Comparison of ENCODE assay signal across 29 cellular contexts in the genomic region with DNA sequence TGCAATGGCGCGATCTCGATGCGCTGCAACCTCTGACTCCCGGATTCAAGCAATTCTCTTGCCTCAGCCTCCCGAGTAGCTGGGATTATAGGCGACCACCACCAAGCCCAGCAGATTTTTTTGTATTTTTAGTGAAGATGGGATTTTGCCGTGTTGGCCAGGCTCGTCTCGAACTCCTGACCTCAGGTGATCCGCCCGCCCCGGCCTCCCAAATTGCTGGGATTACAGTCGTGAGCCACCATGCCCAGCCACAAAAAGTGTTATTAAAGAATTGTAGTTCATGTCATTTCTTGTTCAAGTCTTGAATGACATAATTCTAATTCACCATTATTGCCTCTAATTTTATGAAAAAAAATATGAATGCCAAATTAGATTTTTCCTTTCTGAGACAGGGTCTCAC.
"Had no signal": no experiment of that assay in that cellular context is flagged by ENCODE, and none has a peak within 500 bp of the region (broad histone marks: within the 10 kb centered on the region; RNA-seq: fewer than 3 reads in every experiment).

No MANE protein-coding gene starts in this region.

- H3K36me3 ChIP-seq: suprapubic skin, thoracic aorta, thyroid gland, uterus, vagina had no signal

- H3K4me1 Mint-ChIP-seq: stimulated activated effector memory CD8-positive, alpha-beta T cell treated with anti-CD3 and anti-CD28 coated beads, Interleukin-12 subunit alpha, Interleukin-12 subunit beta, amount 100 ng/mL, for 72 hours; stimulated activated memory B cell treated with anti-CD40 and anti-IgM and Interleukin-4, amounts not matched to agents 10 μg/mL and 1 μg/mL and 100 μg/mL, for 72 hours; stimulated activated naive B cell treated with anti-CD40 and anti-IgM and Interleukin-4, amounts not matched to agents 10 μg/mL and 1 μg/mL and 100 μg/mL, for 72 hours; stimulated activated naive CD8-positive, alpha-beta T cell treated with anti-CD3 and anti-CD28 coated beads, Interleukin-15, amount 100 ng/mL, for 72 hours had no signal

- H3K27ac ChIP-seq: stomach, suprapubic skin, testis, thoracic aorta, thyroid gland, tibial artery, tibial nerve, transverse colon, upper lobe of left lung, upper lobe of right lung, uterus, vagina had no signal

- H3K9me3 ChIP-seq: stomach, suprapubic skin, testis, thoracic aorta, thyroid gland, tibial artery, tibial nerve, transverse colon, upper lobe of left lung, upper lobe of right lung, uterus, vagina had no signal

- H3K4me3 ChIP-seq: stomach, suprapubic skin, testis, thoracic aorta, thyroid gland, tibial artery, tibial nerve, transverse colon, upper lobe of left lung, upper lobe of right lung, uterus, vagina had no signal

- DNase-seq: stimulated activated CD4-positive, alpha-beta T cell treated with anti-CD3 and anti-CD28 coated beads, Interleukin-2, amount 100 ng/mL, for 48 hours; stimulated activated CD4-positive, alpha-beta T cell treated with anti-CD3 and anti-CD28 coated beads, Interleukin-4, amount 100 ng/mL, for 1 hour; stimulated activated CD4-positive, alpha-beta T cell treated with anti-CD3 and anti-CD28 coated beads, Interleukin-4, amount 100 ng/mL, for 24 hours; stimulated activated CD4-positive, alpha-beta T cell treated with anti-CD3 and anti-CD28 coated beads, Interleukin-4, amount 100 ng/mL, for 4 hours; stimulated activated CD8-positive, alpha-beta memory T cell treated with anti-CD3 and anti-CD28 coated beads, Interleukin-4, amount 100 ng/mL, for 48 hours; stimulated activated naive B cell treated with anti-CD40 and anti-IgM and Interleukin-4, amounts not matched to agents 10 μg/mL and 1 μg/mL and 100 μg/mL, for 72 hours; stimulated activated naive CD4-positive, alpha-beta T cell; stimulated activated naive CD4-positive, alpha-beta T cell treated with Interleukin-2 at 50 U/mL for 16 hours; stimulated activated naive CD8-positive, alpha-beta T cell treated with anti-CD3 and anti-CD28 coated beads, Interleukin-15, amount 100 ng/mL, for 72 hours; stimulated activated naive CD8-positive, alpha-beta T cell treated with anti-CD3 and anti-CD28 coated beads, Interleukin-15, Interleukin-2, amounts not matched to agents 100 U/mL and 50 U/mL, for 24 hours; stomach; substantia nigra; testis; thyroid gland; tibial artery; transverse colon; trophoblast cell; upper lobe of right lung; uterus had no signal

- H3K4me3 Mint-ChIP-seq: stimulated activated effector memory CD8-positive, alpha-beta T cell treated with anti-CD3 and anti-CD28 coated beads, Interleukin-12 subunit alpha, Interleukin-12 subunit beta, amount 100 ng/mL, for 72 hours; stimulated activated memory B cell treated with anti-CD40 and anti-IgM and Interleukin-4, amounts not matched to agents 10 μg/mL and 1 μg/mL and 100 μg/mL, for 72 hours; stimulated activated naive B cell treated with anti-CD40 and anti-IgM and Interleukin-4, amounts not matched to agents 10 μg/mL and 1 μg/mL and 100 μg/mL, for 72 hours; stimulated activated naive CD8-positive, alpha-beta T cell treated with anti-CD3 and anti-CD28 coated beads, Interleukin-15, amount 100 ng/mL, for 72 hours; stimulated activated naive CD8-positive, alpha-beta T cell treated with anti-CD3 and anti-CD28 coated beads, Interleukin-15, Interleukin-2, amounts not matched to agents 100 ng/mL and 50 ng/mL, for 24 hours; type B pancreatic cell had no signal

- H3K27me3 ChIP-seq: stomach, suprapubic skin, testis, thyroid gland, tibial artery, tibial nerve, transverse colon, upper lobe of left lung, upper lobe of right lung, uterus, vagina had no signal

- FAIRE-seq: urothelium cell line had no signal

- H3K9me3 Mint-ChIP-seq: stimulated activated effector memory CD8-positive, alpha-beta T cell treated with anti-CD3 and anti-CD28 coated beads, Interleukin-12 subunit alpha, Interleukin-12 subunit beta, amount 100 ng/mL, for 72 hours; stimulated activated memory B cell treated with anti-CD40 and anti-IgM and Interleukin-4, amounts not matched to agents 10 μg/mL and 1 μg/mL and 100 μg/mL, for 72 hours; stimulated activated naive CD8-positive, alpha-beta T cell treated with anti-CD3 and anti-CD28 coated beads, Interleukin-15, amount 100 ng/mL, for 72 hours; type B pancreatic cell had no signal

- H3K27ac Mint-ChIP-seq: stimulated activated effector memory CD8-positive, alpha-beta T cell treated with anti-CD3 and anti-CD28 coated beads, Interleukin-12 subunit alpha, Interleukin-12 subunit beta, amount 100 ng/mL, for 72 hours; stimulated activated memory B cell treated with anti-CD40 and anti-IgM and Interleukin-4, amounts not matched to agents 10 μg/mL and 1 μg/mL and 100 μg/mL, for 72 hours; stimulated activated naive B cell treated with anti-CD40 and anti-IgM and Interleukin-4, amounts not matched to agents 10 μg/mL and 1 μg/mL and 100 μg/mL, for 72 hours; stimulated activated naive CD8-positive, alpha-beta T cell treated with anti-CD3 and anti-CD28 coated beads, Interleukin-15, Interleukin-2, amounts not matched to agents 100 ng/mL and 50 ng/mL, for 24 hours; type B pancreatic cell had no signal

- H3K4me1 ChIP-seq: stomach, suprapubic skin, testis, thyroid gland, tibial artery, tibial nerve, transverse colon, upper lobe of left lung, upper lobe of right lung, uterus, vagina had no signal

- ATAC-seq: stimulated activated effector memory CD8-positive, alpha-beta T cell treated with anti-CD3 and anti-CD28 coated beads, Interleukin-12 subunit alpha, Interleukin-12 subunit beta, amount 100 ng/mL, for 72 hours; stimulated activated memory B cell treated with anti-CD40 and anti-IgM and Interleukin-4, amounts not matched to agents 10 μg/mL and 1 μg/mL and 100 μg/mL, for 72 hours; stimulated activated naive B cell treated with anti-CD40 and anti-IgM and Interleukin-4, amounts not matched to agents 10 μg/mL and 1 μg/mL and 100 μg/mL, for 72 hours; stimulated activated naive CD8-positive, alpha-beta T cell treated with anti-CD3 and anti-CD28 coated beads, Interleukin-15, amount 100 ng/mL, for 72 hours; stimulated activated naive CD8-positive, alpha-beta T cell treated with anti-CD3 and anti-CD28 coated beads, Interleukin-15, Interleukin-2, amounts not matched to agents 100 U/mL and 50 U/mL, for 24 hours; upper lobe of right lung had no signal

- H3K27me3 Mint-ChIP-seq: stimulated activated memory B cell treated with anti-CD40 and anti-IgM and Interleukin-4, amounts not matched to agents 10 μg/mL and 1 μg/mL and 100 μg/mL, for 72 hours; stimulated activated naive B cell treated with anti-CD40 and anti-IgM and Interleukin-4, amounts not matched to agents 10 μg/mL and 1 μg/mL and 100 μg/mL, for 72 hours; stimulated activated naive CD8-positive, alpha-beta T cell treated with anti-CD3 and anti-CD28 coated beads, Interleukin-15, amount 100 ng/mL, for 72 hours; stimulated activated naive CD8-positive, alpha-beta T cell treated with anti-CD3 and anti-CD28 coated beads, Interleukin-15, Interleukin-2, amounts not matched to agents 100 ng/mL and 50 ng/mL, for 24 hours; type B pancreatic cell had no signal
